Comparison of ENCODE assay signal across 20 cellular contexts in genomic region chr12:6032726-6033125, GRCh38.
DNase-seq lines count a peak whose midpoint lies in the region; ATAC-seq, FAIRE-seq and TF ChIP-seq lines count a peak whose summit lies in the region.
"Had no signal": no experiment of that assay in that cellular context is flagged by ENCODE, and none has a peak within 500 bp of the region (broad histone marks: within the 10 kb centered on the region; RNA-seq: fewer than 3 reads in every experiment).

No MANE protein-coding gene starts in this region.

- CTCF ChIA-PET in IMR-90 (lab: Yijun Ruan, JAX) (no interaction called here), H1 (lab: Charles Lee; ENCODE audit: partially characterized antibody) (interaction anchor here (1.3 to 20.0 kb wide), 3 partner anchors 42 to 81 kb away, joined by 4 to 412 read pairs (median 6); no protein-coding TSS in a partner anchor), RWPE1 (lab: Yijun Ruan, JAX) (interaction anchor here (1.8 kb wide), 1 partner anchor 44 kb away, joined by 13 read pairs; no protein-coding TSS in a partner anchor)

- ATAC-seq in IMR-90 (ENCODE audit: low read depth) (no peak), HG02870 (IDR thresholded peaks at IDR 0.05; ENCODE audit: unreplicated experiment) (no peak)
- ATAC-seq: CD8-positive, alpha-beta T cell; HCT116; K562 had no signal

- no peak overlapping the region for H2BK20ac ChIP-seq in IMR-90 (ENCODE audit: low read depth, low read length)
- H2BK20ac ChIP-seq in H1 (ENCODE audit: low read length): no peak overlapping the region

- H3K4me3 ChIP-seq in IMR-90 (ENCODE audit: insufficient read depth, low read depth, low read length) (no peak overlapping the region), H1 (ENCODE audit: extremely low read depth in 1 of 4, insufficient read depth in 2 of 4, low read depth in 3 of 4, low read length in 4 of 4) (no peak overlapping the region)
- H3K4me3 ChIP-seq: BLaER1, GM23248, K562 had no signal

- H3K36me3 ChIP-seq in IMR-90 (ENCODE audit: control insufficient read depth, insufficient read depth, low read length) (no peaks in the 10 kb centered on the region), H1 (ENCODE audit: control insufficient read depth in 2 of 4, insufficient read depth in 4 of 4, low read length in 3 of 4) (no peaks in the 10 kb centered on the region; a peak in 1 of 8 replicates)
- H3K36me3 ChIP-seq: BLaER1 had no signal

- TF ChIP-seq CTCF in IMR-90 (conservative IDR thresholded peaks at IDR 0.05; ENCODE audit: low read depth, low read length) (no peak), H1 (IDR thresholded peaks at IDR 0.05; ENCODE audit: control extremely low read depth in 1 of 3, insufficient read depth in 1 of 3, low read depth in 1 of 3, low read length in 3 of 3) (no peak), RWPE1 (conservative IDR thresholded peaks at IDR 0.05; ENCODE audit: low read depth) (no peak)

- no peak overlapping the region for H3K9ac ChIP-seq in IMR-90 (ENCODE audit: low read depth, low read length)
- no peak overlapping the region for H3K9ac ChIP-seq in H1 (replicated peaks in 1 of 4; ENCODE audit: extremely low read depth in 1 of 4, low read depth in 3 of 4, low read length in 3 of 4)
- H3K9ac ChIP-seq: BLaER1, GM23248 had no signal

- H3K18ac ChIP-seq in IMR-90 (ENCODE audit: low read depth, low read length) (no peak overlapping the region), H1 (ENCODE audit: extremely low read depth, low read length) (no peak overlapping the region)

- TF ChIP-seq RAD21 in IMR-90 (IDR thresholded peaks at IDR 0.05; ENCODE audit: low read length) (no peak), H1 (IDR thresholded peaks at IDR 0.05 in 1 of 2, conservative IDR thresholded peaks at IDR 0.05 in 1 of 2; ENCODE audit: low read depth in 2 of 2, low read length in 2 of 2) (no peak)

- in situ Hi-C loops in IMR-90 (cut with MboI; ENCODE audit: low sequenced_read_pairs): loop anchor here (5.0 kb wide), 1 partner anchor 45 kb away; no protein-coding TSS in a partner anchor

- H4K91ac ChIP-seq in IMR-90 (ENCODE audit: insufficient read depth, low read depth, low read length) (no peak overlapping the region), H1 (replicated peaks; ENCODE audit: insufficient read length, low read length) (no peak overlapping the region)

- intact Hi-C loops in IMR-90 (cut with micrococcal nuclease): no loop called here

- no peak overlapping the region for H2AK9ac ChIP-seq in IMR-90 (replicated peaks; ENCODE audit: low read depth, low read length, poor library complexity)

- no peak overlapping the region for H3K4me2 ChIP-seq in IMR-90 (ENCODE audit: low read depth, low read length)
- H3K4me2 ChIP-seq in H1 (ENCODE audit: insufficient read depth in 1 of 2, low read depth in 2 of 2, low read length in 2 of 2): no peak overlapping the region
- H3K4me2 ChIP-seq: BLaER1 had no signal

- H3K4ac ChIP-seq in IMR-90 (ENCODE audit: low read depth, low read length): no peak overlapping the region
- peak overlapping the region; percentile 72 for H3K4ac ChIP-seq in H1 (replicated peaks; ENCODE audit: insufficient read length, low read depth, low read length)

- H2BK120ac ChIP-seq in IMR-90 (ENCODE audit: low read depth, low read length) (no peak overlapping the region), H1 (replicated peaks; ENCODE audit: low read depth, low read length) (no peak overlapping the region)

- FAIRE-seq in GM12891 (lab: Jason Lieb, UNC) (peak; percentile 80), H1 (lab: Jason Lieb, UNC) (no peak)
- FAIRE-seq: GM12892, GM18507, K562 had no signal

- H2BK5ac ChIP-seq in IMR-90 (ENCODE audit: low read depth, low read length, poor library complexity, severe bottlenecking) (peak overlapping the region; percentile 2), H1 (ENCODE audit: low read depth, low read length) (no peak overlapping the region)

- 93% methylated on average over 8 of the region's 8 CpGs; no CpG with 5 or more reads in 1 of the 2 experiments for WGBS in IMR-90 (ENCODE audit: extremely low coverage in 2 of 2, insufficient read length in 1 of 2), 2 experiments
- 84% methylated on average over 8 of the region's 8 CpGs; no CpG with 5 or more reads in 1 of the 2 experiments for WGBS in H1 (ENCODE audit: extremely low coverage in 1 of 2, insufficient coverage in 1 of 2, insufficient read length in 1 of 2, insufficient replicate concordance in 2 of 2, low coverage in 1 of 2, low lambda C conversion rate in 2 of 2, missing lambda C conversion rate in 1 of 2), 2 experiments

- H3K79me2 ChIP-seq in H1 (ENCODE audit: control insufficient read depth in 1 of 2, insufficient read depth in 2 of 2, low read length in 2 of 2): no peaks in the 10 kb centered on the region

- no peaks in the 10 kb centered on the region for H3K4me1 ChIP-seq in IMR-90 (ENCODE audit: control insufficient read depth, insufficient read depth, low read length)
- no peaks in the 10 kb centered on the region for H3K4me1 ChIP-seq in H1 (replicated peaks in 1 of 4; ENCODE audit: control insufficient read depth in 3 of 4, insufficient read depth in 4 of 4, low read length in 3 of 4)
- H3K4me1 ChIP-seq: BLaER1 had no signal

- no TSS peak for BruUV-seq in IMR-90 (replicated peaks; lab: Mats Ljungman, UMichigan)

- TF ChIP-seq POLR2A in GM12891 (IDR thresholded peaks at IDR 0.05; ENCODE audit: low read depth, low read length): no peak
- TF ChIP-seq POLR2A in IMR-90 (IDR thresholded peaks at IDR 0.05; ENCODE audit: low read depth, low read length): no peak
- TF ChIP-seq POLR2A in H1 (IDR thresholded peaks at IDR 0.05; ENCODE audit: control extremely low read depth in 1 of 2, low read depth in 2 of 2, low read length in 2 of 2): no peak

- H2BK12ac ChIP-seq in H1 (ENCODE audit: low read depth, low read length): 0 out of 2 replicates have a peak overlapping the region, but pooled peaks have one; percentile 2

- H3K27ac ChIP-seq in IMR-90 (ENCODE audit: insufficient read depth, low read length): no peak overlapping the region
- H3K27ac ChIP-seq in H1 (ENCODE audit: low read depth, low read length): no peak overlapping the region
- H3K27ac ChIP-seq in RWPE1: no peak overlapping the region
- H3K27ac ChIP-seq: BLaER1, GM23248 had no signal

- peaks cover 4% of the 10 kb centered on the region; the same call in 1 of the 2 replicates for H3K23me2 ChIP-seq in H1 (ENCODE audit: low read depth, low read length)

- TF ChIP-seq EP300 in H1 (IDR thresholded peaks at IDR 0.05; ENCODE audit: borderline replicate concordance in 1 of 2, low read depth in 2 of 2, low read length in 2 of 2): no peak

- H3K9me3 ChIP-seq in IMR-90 (ENCODE audit: control insufficient read depth, insufficient read depth, low read length): peaks cover 2% of the 10 kb centered on the region
- peaks cover under 1 to 3% of the 10 kb centered on the region in 2 experiments; a peak in 2 of 4 replicates for H3K9me3 ChIP-seq in H1 (ENCODE audit: insufficient read depth in 2 of 2, low read depth in 1 of 2, low read length in 1 of 2)
- H3K9me3 ChIP-seq: BLaER1 had no signal

- DNase-seq in GM12891 (ENCODE audit: insufficient read length, low spot score) (no peak), IMR-90 (no peak), H1 (ENCODE audit: low read depth in 1 of 2, low spot score in 2 of 2) (no peak), islet precursor cell (peak; percentile 38), RWPE1 (ENCODE audit: low spot score) (no peak), GOT3 (lab: John Stamatoyannopoulos, UW) (no peak)
- DNase-seq in activated CD4-positive, alpha-beta T cell treated with anti-CD3 and anti-CD28 coated beads for 4 hours: no peak
- DNase-seq: 8988T; Calu3; CD8-positive, alpha-beta T cell; DMS53; DND-41; EL; GM23248 had no signal

- H4K8ac ChIP-seq in IMR-90 (ENCODE audit: low read depth in 2 of 2, low read length in 2 of 2) (no peak overlapping the region), H1 (ENCODE audit: extremely low read depth, insufficient read depth, low read length) (no peak overlapping the region)

- H3K79me1 ChIP-seq in IMR-90 (ENCODE audit: low read depth in 1 of 2, low read length in 2 of 2) (no peaks in the 10 kb centered on the region), H1 (ENCODE audit: low read depth, low read length) (no peaks in the 10 kb centered on the region)

- POLR2A ChIA-PET in IMR-90 (lab: Charles Lee; ENCODE audit: unreplicated experiment): no interaction called here
- POLR2A ChIA-PET in H1 (lab: Charles Lee; ENCODE audit: partially characterized antibody): no interaction called here
- POLR2A ChIA-PET in RWPE1 (lab: Yijun Ruan, JAX; ENCODE audit: low non-redundant PET): no interaction called here

- H2AK5ac ChIP-seq in IMR-90 (ENCODE audit: low read depth, low read length) (no peak overlapping the region), H1 (ENCODE audit: low read depth, low read length) (no peak overlapping the region)

- H2BK15ac ChIP-seq in IMR-90 (ENCODE audit: low read depth, low read length) (no peak overlapping the region), H1 (ENCODE audit: low read length) (no peak overlapping the region)

- H3K27me3 ChIP-seq in IMR-90 (ENCODE audit: control insufficient read depth, insufficient read depth, low read length) (peaks cover 7% of the 10 kb centered on the region; the same call in 1 of the 2 replicates), H1 (replicated peaks in 1 of 4; ENCODE audit: control insufficient read depth in 3 of 4, extremely low read depth in 1 of 4, insufficient read depth in 3 of 4, low read length in 3 of 4) (no peaks in the 10 kb centered on the region)
- H3K27me3 ChIP-seq: BLaER1 had no signal

- H3K56ac ChIP-seq in IMR-90 (ENCODE audit: extremely low read depth, insufficient read depth, low read length) (no peak overlapping the region), H1 (replicated peaks; ENCODE audit: insufficient read length, low read depth, low read length) (no peak overlapping the region)

- H3K9me1 ChIP-seq in IMR-90 (ENCODE audit: insufficient read depth, low read length): no peaks in the 10 kb centered on the region

- dilution Hi-C loops in IMR-90 (cut with HindIII; ENCODE audit: low sequenced_read_pairs, unreplicated experiment): no loop called here

- H4K20me1 ChIP-seq in IMR-90 (ENCODE audit: insufficient read depth, low read length) (no peaks in the 10 kb centered on the region), H1 (replicated peaks in 1 of 2; ENCODE audit: control insufficient read depth in 1 of 2, insufficient read depth in 2 of 2, low read length in 2 of 2) (peaks cover 0 to 3% of the 10 kb centered on the region in 2 experiments)
- H4K20me1 ChIP-seq: BLaER1 had no signal

- H3K23ac ChIP-seq in IMR-90 (ENCODE audit: low read depth, low read length): no peak overlapping the region
- H3K23ac ChIP-seq in H1 (ENCODE audit: insufficient read length): no peak overlapping the region

- H3K14ac ChIP-seq in IMR-90 (replicated peaks; ENCODE audit: low read depth, low read length) (no peak overlapping the region), H1 (ENCODE audit: insufficient read length) (no peak overlapping the region)

- H2AFZ ChIP-seq in IMR-90 (replicated peaks; ENCODE audit: low read length, poor library complexity) (no peak overlapping the region), H1 (ENCODE audit: low read length) (no peak overlapping the region)
- H2AFZ ChIP-seq: GM23248 had no signal

- H4K5ac ChIP-seq in IMR-90 (ENCODE audit: low read depth, low read length) (no peak overlapping the region), H1 (ENCODE audit: insufficient read length, low read depth, low read length) (no peak overlapping the region)
